8 cellular contexts compared by ENCODE assay signal in genomic region chr4:86594559-86595425, GRCh38. TPM values are rescaled to one million over a fixed set of nuclear protein-coding genes. Genes with fewer than 3 reads are reported as not detected.
A peak's percentile ranks its signal among the peaks of the same experiment; 100 is the strongest.
DNase-seq lines count a peak whose midpoint lies in the region; ATAC-seq and TF ChIP-seq lines count a peak whose summit lies in the region.

No MANE protein-coding gene starts in this region.

- intact Hi-C loops in naive thymus-derived CD4-positive, alpha-beta T cell (cut with micrococcal nuclease) = loop anchor here in 1 of 2 donors (2.0 to 5.0 kb wide), 3 partner anchors 50 to 303 kb away; no protein-coding TSS in a partner anchor
- intact Hi-C loops in uterus (cut with DNase I; ENCODE audit: low total_unique reads) = no loop called here

- no peaks in the 10 kb centered on the region for H3K9me3 ChIP-seq in naive thymus-derived CD4-positive, alpha-beta T cell (ENCODE audit: control insufficient read depth in 2 of 3, low read length in 3 of 3)
- no peaks in the 10 kb centered on the region for H3K9me3 ChIP-seq in uterus

- peak overlapping the region; percentile 93 for H3K4me3 ChIP-seq in fibroblast of pulmonary artery (replicated peaks; ENCODE audit: low read depth, low read length)
- H3K4me3 ChIP-seq in naive thymus-derived CD4-positive, alpha-beta T cell (ENCODE audit: low read length) = peak overlapping the region; percentile 21
- peak overlapping the region; percentile 86 to 87 for H3K4me3 ChIP-seq in uterus

- no peak overlapping the region for H3K27ac ChIP-seq in naive thymus-derived CD4-positive, alpha-beta T cell (ENCODE audit: low read depth, low read length)
- H3K27ac ChIP-seq in uterus = peak overlapping the region; percentile 91 to 95

- no peak for TF ChIP-seq POLR2A in uterus (IDR thresholded peaks at IDR 0.05)

- H3K36me3 ChIP-seq in naive thymus-derived CD4-positive, alpha-beta T cell (ENCODE audit: control insufficient read depth in 2 of 3, insufficient read depth in 3 of 3, low read length in 3 of 3) = no peaks in the 10 kb centered on the region
- H3K36me3 ChIP-seq in uterus = no peaks in the 10 kb centered on the region

- ATAC-seq in HG02571 (IDR thresholded peaks at IDR 0.05; ENCODE audit: unreplicated experiment) = peak; percentile 29
- peak; percentile 49 for ATAC-seq in naive thymus-derived CD4-positive, alpha-beta T cell

- TF ChIP-seq CTCF in fibroblast of pulmonary artery (IDR thresholded peaks at IDR 0.05; ENCODE audit: low read length, missing control alignments) (peak; percentile 36), uterus (IDR thresholded peaks at IDR 0.05) (peak in 1 of 4 experiments; percentile 21)

- DNase-seq in activated gamma-delta T cell (lab: John Stamatoyannopoulos, UW) (peak; percentile 8), activated gamma-delta T cell treated with Interleukin-2 at 50 U/mL for 16 hours (no peak), NCI-H2171 treated with DMSO at 0.1 percent for 48 hours (lab: John Stamatoyannopoulos, UW) (peak; percentile 33), fibroblast of pulmonary artery (ENCODE audit: low read depth) (peak; percentile 75), uterus (peak; percentile 40 to 55)
- DNase-seq in activated T-cell treated with anti-CD3 and anti-CD28 coated beads, Interleukin-2, amount 50 U/mL, for 24 hours = peak; percentile 34
- DNase-seq in naive thymus-derived CD4-positive, alpha-beta T cell = peak in 4 of 9 donors; percentile 2 to 39 (median 6)

- CTCF ChIA-PET in naive thymus-derived CD4-positive, alpha-beta T cell (lab: Charles Lee) = no interaction called here

- POLR2A ChIA-PET in naive thymus-derived CD4-positive, alpha-beta T cell (lab: Charles Lee) = no interaction called here

- no peaks in the 10 kb centered on the region for H3K4me1 ChIP-seq in naive thymus-derived CD4-positive, alpha-beta T cell (ENCODE audit: control insufficient read depth in 2 of 2, insufficient read depth in 2 of 2, low read length in 2 of 2)
- H3K4me1 ChIP-seq in uterus = no peaks in the 10 kb centered on the region

- H3K27me3 Mint-ChIP-seq in activated T-cell treated with anti-CD3 and anti-CD28 coated beads, Interleukin-2, amount 50 U/mL, for 24 hours = peaks cover 56% of the 10 kb centered on the region
- H3K27me3 Mint-ChIP-seq in naive thymus-derived CD4-positive, alpha-beta T cell = peaks cover 45 to 60% (median 50%) of the 10 kb centered on the region in 5 donors

- H3K4me3 Mint-ChIP-seq in activated T-cell treated with anti-CD3 and anti-CD28 coated beads, Interleukin-2, amount 50 U/mL, for 24 hours = peak overlapping the region; percentile 79
- peak overlapping the region; percentile 59 to 83 (median 79) for H3K4me3 Mint-ChIP-seq in naive thymus-derived CD4-positive, alpha-beta T cell

- H3K9me3 Mint-ChIP-seq in activated T-cell treated with anti-CD3 and anti-CD28 coated beads, Interleukin-2, amount 50 U/mL, for 24 hours = no peaks in the 10 kb centered on the region
- peaks cover 0 to 2% (median 0%) of the 10 kb centered on the region in 11 donors for H3K9me3 Mint-ChIP-seq in naive thymus-derived CD4-positive, alpha-beta T cell

- peak overlapping the region; percentile 71 for H3K27ac Mint-ChIP-seq in activated T-cell treated with anti-CD3 and anti-CD28 coated beads, Interleukin-2, amount 50 U/mL, for 24 hours
- H3K27ac Mint-ChIP-seq in naive thymus-derived CD4-positive, alpha-beta T cell = no peak overlapping the region

- peaks cover 24% of the 10 kb centered on the region for H3K4me1 Mint-ChIP-seq in activated T-cell treated with anti-CD3 and anti-CD28 coated beads, Interleukin-2, amount 50 U/mL, for 24 hours (ENCODE audit: low read depth)
- peaks cover 5 to 30% (median 17%) of the 10 kb centered on the region in 7 donors for H3K4me1 Mint-ChIP-seq in naive thymus-derived CD4-positive, alpha-beta T cell

- H3K36me3 Mint-ChIP-seq in activated T-cell treated with anti-CD3 and anti-CD28 coated beads, Interleukin-2, amount 50 U/mL, for 24 hours (ENCODE audit: low read depth) = no peaks in the 10 kb centered on the region
- no peaks in the 10 kb centered on the region for H3K36me3 Mint-ChIP-seq in naive thymus-derived CD4-positive, alpha-beta T cell

- H3K27me3 ChIP-seq in naive thymus-derived CD4-positive, alpha-beta T cell (ENCODE audit: control insufficient read depth in 2 of 2, insufficient read depth in 2 of 2, low read length in 2 of 2) = peaks cover 0 to 9% of the 10 kb centered on the region in 2 donors
- no peaks in the 10 kb centered on the region for H3K27me3 ChIP-seq in uterus

RNA-seq across cellular contexts. Expression of gene PTPN13, which starts 0.7 kb away (rescaled TPM):
- 1 to 10 TPM in 1 of 5 experiments, under 1 TPM in 3, not detected in 1; 0.05 to 4.5 (median 0.21) TPM for total RNA-seq in naive thymus-derived CD4-positive, alpha-beta T cell
- not detected for polyA plus RNA-seq in naive thymus-derived CD4-positive, alpha-beta T cell
- total RNA-seq in uterus = 10 to 100 TPM; 24.3 to 79.2 (median 37.9) TPM

Comparison
In these comparisons a context has a peak if more than half of its experiments do, and no peak if none do; other contexts are left out.
1. H3K4me3 ChIP-seq: peak in every context shown above with its lines; median percentile 93 in fibroblast of pulmonary artery; 86 in uterus; 21 in naive thymus-derived CD4-positive, alpha-beta T cell.
2. RNA of gene PTPN13, which starts 0.7 kb away (total RNA-seq): 24.3 to 79.2 TPM in uterus; 0.05 to 4.5 TPM in naive thymus-derived CD4-positive, alpha-beta T cell; every median in the first group is over 4 times any median in the second.